In the genomic region with DNA sequence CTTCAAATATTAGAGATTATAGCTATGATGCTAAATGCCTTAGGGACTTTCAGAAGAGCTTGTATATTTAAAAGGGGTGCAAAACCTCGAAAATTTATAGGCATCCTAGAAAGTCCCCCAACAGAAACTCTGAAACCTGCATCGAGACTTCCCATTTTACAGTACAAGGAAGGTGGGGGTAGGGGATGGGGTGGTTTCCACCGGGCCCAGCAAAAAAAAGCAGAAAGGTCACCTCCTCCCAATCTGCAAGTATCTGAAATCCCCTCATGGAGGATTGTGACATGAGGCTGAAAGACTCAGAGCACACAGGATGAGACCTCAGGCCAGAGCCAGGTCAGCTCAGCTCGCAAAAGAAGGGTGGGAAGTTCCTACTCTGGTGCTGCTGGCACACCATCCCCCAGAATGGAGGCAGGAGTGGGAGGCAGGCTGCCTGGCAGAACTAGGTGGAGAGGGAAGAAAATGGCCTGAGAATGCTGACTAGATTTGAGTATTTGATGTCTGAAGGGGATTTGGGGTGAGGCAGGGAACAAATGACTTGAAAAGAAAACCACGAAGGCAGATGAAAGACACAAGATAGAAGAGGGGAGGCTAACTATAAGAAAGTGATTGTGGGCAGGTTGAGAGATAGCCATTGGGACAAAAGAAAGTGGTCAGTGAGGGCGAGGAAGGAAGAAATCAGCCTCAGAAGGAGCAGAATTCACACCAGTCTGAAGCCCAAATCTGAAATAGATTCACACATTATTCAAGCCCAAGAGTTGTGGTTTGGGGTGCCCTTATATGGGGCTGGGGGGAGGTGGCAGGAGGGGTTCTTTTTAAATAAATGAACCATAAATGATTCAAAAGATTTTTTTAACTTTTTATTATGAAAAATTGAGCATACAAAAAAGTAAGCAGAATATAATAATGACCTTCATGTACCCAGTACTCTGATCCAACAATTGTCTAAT, we compare ENCODE assay signal across 1 cellular context.
TF ChIP-seq lines count a peak whose summit lies in the region.

No MANE protein-coding gene starts in this region.

TF ChIP-seq in K562, 482 proteins besides CTCF, POLR2A, EP300 and RAD21:
- TF ChIP-seq PTRF (tag; IDR thresholded peaks at IDR 0.05) (no peak), RCOR1 (IDR thresholded peaks at IDR 0.05; ENCODE audit: borderline replicate concordance in 1 of 2, low read depth in 2 of 2, low read length in 2 of 2) (peak in 1 of 2 experiments; percentile 50; a peak in 1 of 4 replicates), BRD4 (IDR thresholded peaks at IDR 0.05) (no peak), ARID1B (IDR thresholded peaks at IDR 0.05) (peak; percentile 48; the same call in 1 of the 2 replicates), HDAC1 (IDR thresholded peaks at IDR 0.05) (peak in 1 of 2 experiments; percentile 34; a peak in 1 of 4 replicates), CBFA2T3 (IDR thresholded peaks at IDR 0.05) (peak; percentile 58), KDM1A (IDR thresholded peaks at IDR 0.05) (peak; percentile 26 to 55; a peak in 1 of 4 replicates)
- TF ChIP-seq, protein P1, sequence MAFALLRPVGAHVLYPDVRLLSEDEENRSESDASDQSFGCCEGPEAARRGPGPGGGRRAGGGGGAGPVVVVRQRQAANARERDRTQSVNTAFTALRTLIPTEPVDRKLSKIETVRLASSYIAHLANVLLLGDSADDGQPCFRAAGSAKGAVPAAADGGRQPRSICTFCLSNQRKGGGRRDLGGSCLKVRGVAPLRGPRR (CRISPR knock-in tag; IDR thresholded peaks at IDR 0.05) = no peak
